ENCODE assay signal across 8 cellular contexts in the genomic region with DNA sequence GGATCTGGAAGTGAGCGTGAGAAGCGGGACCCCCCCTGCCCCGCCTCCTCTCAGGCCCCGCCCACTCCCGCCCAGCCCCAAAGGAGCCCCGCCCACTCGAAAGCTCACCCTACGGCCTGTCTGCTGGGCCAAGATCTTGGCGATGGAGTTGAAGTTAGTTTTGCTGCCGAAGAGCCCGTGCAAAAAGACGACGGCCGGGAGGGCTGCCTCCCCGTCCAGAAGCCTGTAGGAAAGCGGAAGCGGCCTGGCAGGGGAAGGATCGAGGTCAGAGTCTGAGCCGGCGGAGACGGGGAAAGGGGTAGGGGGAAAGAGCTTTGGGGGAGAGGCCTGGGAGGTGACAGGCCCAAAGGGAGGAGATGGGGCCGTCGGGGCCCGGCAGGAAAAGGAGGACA. TPM values are rescaled to one million over a fixed set of nuclear protein-coding genes. Genes with fewer than 3 reads are reported as not detected.
A peak's percentile ranks its signal among the peaks of the same experiment; 100 is the strongest.
DNase-seq lines count a peak whose midpoint lies in the region; ATAC-seq and TF ChIP-seq lines count a peak whose summit lies in the region.

No MANE protein-coding gene starts in this region.

- intact Hi-C loops in activated naive CD4-positive, alpha-beta T cell treated with anti-CD3 and anti-CD28 coated beads for 36 hours (cut with micrococcal nuclease), result loop anchor here (1.0 to 5.0 kb wide), 11 partner anchors 19 to 347 kb away; a partner anchor contains a TSS

- peaks cover 10% of the 10 kb centered on the region for H3K36me3 ChIP-seq in neuron (ENCODE audit: insufficient read depth, low read length)

- peak overlapping the region; percentile 97 for H3K4me3 Mint-ChIP-seq in activated naive CD4-positive, alpha-beta T cell treated with anti-CD3 and anti-CD28 coated beads for 36 hours
- H3K4me3 Mint-ChIP-seq in type B pancreatic cell, result peak overlapping the region; percentile 96

- H3K4me3 ChIP-seq in GM12875 (ENCODE audit: low read depth, low read length) (peak overlapping the region; percentile 81), neuron (ENCODE audit: low read length) (peak overlapping the region; percentile 60)

- peak overlapping the region; percentile 90 for H3K27ac Mint-ChIP-seq in activated naive CD4-positive, alpha-beta T cell treated with anti-CD3 and anti-CD28 coated beads for 36 hours
- peak overlapping the region; percentile 97 for H3K27ac Mint-ChIP-seq in type B pancreatic cell

- peak overlapping the region; percentile 63 for H2AFZ ChIP-seq in neuron (ENCODE audit: low read depth, low read length)

- no peaks in the 10 kb centered on the region for H3K9me3 ChIP-seq in neuron (ENCODE audit: low read length)

- CTCF ChIA-PET in activated naive CD4-positive, alpha-beta T cell treated with anti-CD3 and anti-CD28 coated beads for 36 hours (lab: Charles Lee), result interaction anchor here (0.6 to 1.7 kb wide), 6 partner anchors 9 to 248 kb away, joined by 3 to 6 read pairs (median 4); no protein-coding TSS in a partner anchor

- peak; percentile 72 for DNase-seq in activated naive CD4-positive, alpha-beta T cell treated with anti-CD3 and anti-CD28 coated beads for 36 hours
- peak; percentile 60 for DNase-seq in foreskin melanocyte
- no peak for DNase-seq in type B pancreatic cell (ENCODE audit: extremely low spot score, unreplicated experiment)

- no peak for TF ChIP-seq CTCF in GM12875 (IDR thresholded peaks at IDR 0.05; ENCODE audit: borderline replicate concordance, insufficient read depth, low read depth, low read length)
- TF ChIP-seq CTCF in type B pancreatic cell (conservative IDR thresholded peaks at IDR 0.05), result no peak

- H3K4me1 ChIP-seq in neuron (ENCODE audit: insufficient read depth, low read length), result peaks cover 28% of the 10 kb centered on the region

- peaks cover 5% of the 10 kb centered on the region for H3K36me3 Mint-ChIP-seq in activated naive CD4-positive, alpha-beta T cell treated with anti-CD3 and anti-CD28 coated beads for 36 hours (ENCODE audit: low read depth)
- H3K36me3 Mint-ChIP-seq in type B pancreatic cell, result no peaks in the 10 kb centered on the region

- ATAC-seq in HG03060 (IDR thresholded peaks at IDR 0.05; ENCODE audit: low read depth, unreplicated experiment) (peak; percentile 10), HG02885 (IDR thresholded peaks at IDR 0.05; ENCODE audit: poor library complexity, unreplicated experiment) (no peak)

- H3K27me3 Mint-ChIP-seq in activated naive CD4-positive, alpha-beta T cell treated with anti-CD3 and anti-CD28 coated beads for 36 hours (ENCODE audit: low read depth), result no peaks in the 10 kb centered on the region
- H3K27me3 Mint-ChIP-seq in type B pancreatic cell, result peaks cover 5% of the 10 kb centered on the region

- peaks cover 14% of the 10 kb centered on the region for H3K4me1 Mint-ChIP-seq in activated naive CD4-positive, alpha-beta T cell treated with anti-CD3 and anti-CD28 coated beads for 36 hours (ENCODE audit: low read depth)
- peaks cover 14% of the 10 kb centered on the region for H3K4me1 Mint-ChIP-seq in type B pancreatic cell (ENCODE audit: unreplicated experiment)

- no peaks in the 10 kb centered on the region for H3K9me3 Mint-ChIP-seq in activated naive CD4-positive, alpha-beta T cell treated with anti-CD3 and anti-CD28 coated beads for 36 hours
- H3K9me3 Mint-ChIP-seq in type B pancreatic cell, result peaks cover 3% of the 10 kb centered on the region

- H3K27me3 ChIP-seq in neuron (ENCODE audit: insufficient read depth, low read length), result no peaks in the 10 kb centered on the region

TF ChIP-seq in PFSK-1, 5 proteins besides CTCF, POLR2A, EP300 and RAD21:
- TF ChIP-seq POLR2AphosphoS5 (IDR thresholded peaks at IDR 0.05; ENCODE audit: low read depth, low read length), result no peak
- peak; percentile 3 for TF ChIP-seq FOXP2 (optimal IDR thresholded peaks at IDR 0.05; ENCODE audit: borderline replicate concordance, extremely low read depth, extremely low read length, insufficient read depth)

RNA-seq across cellular contexts. Expression of a gene that starts 0.4 kb away (rescaled TPM):
- polyA plus RNA-seq in PFSK-1 (2012; ENCODE audit: insufficient read length, low read depth), result 27.4 TPM
- total RNA-seq in activated naive CD4-positive, alpha-beta T cell treated with anti-CD3 and anti-CD28 coated beads for 36 hours, result 10 to 100 TPM in 1 of 2 experiments, 1 to 10 TPM in 1; 9.4 to 11.3 TPM
- total RNA-seq in type B pancreatic cell (ENCODE audit: low replicate concordance), result 43.9 and 104 TPM in 2 replicates

RNA-seq across cellular contexts. Expression of a gene that starts 18.7 kb away (rescaled TPM):
- 13.1 TPM for polyA plus RNA-seq in PFSK-1 (2012; ENCODE audit: insufficient read length, low read depth)
- total RNA-seq in activated naive CD4-positive, alpha-beta T cell treated with anti-CD3 and anti-CD28 coated beads for 36 hours, result 10 to 100 TPM; 23.7 to 24.1 TPM
- total RNA-seq in type B pancreatic cell (ENCODE audit: low replicate concordance), result 27.3 and 35.1 TPM in 2 replicates

RNA-seq across cellular contexts. Expression of a gene that starts 31.9 kb away (rescaled TPM):
- not detected for polyA plus RNA-seq in PFSK-1 (2012; ENCODE audit: insufficient read length, low read depth)
- not detected for total RNA-seq in activated naive CD4-positive, alpha-beta T cell treated with anti-CD3 and anti-CD28 coated beads for 36 hours
- 13.6 and 41.7 TPM in 2 replicates for total RNA-seq in type B pancreatic cell (ENCODE audit: low replicate concordance)

RNA-seq across cellular contexts. Expression of a gene that starts 54.8 kb away (rescaled TPM):
- 278 TPM for polyA plus RNA-seq in PFSK-1 (2012; ENCODE audit: insufficient read length, low read depth)
- total RNA-seq in activated naive CD4-positive, alpha-beta T cell treated with anti-CD3 and anti-CD28 coated beads for 36 hours, result 100 to 1,000 TPM in 1 of 2 experiments, 10 to 100 TPM in 1; 95.1 to 110 TPM
- total RNA-seq in type B pancreatic cell (ENCODE audit: low replicate concordance), result 65.8 and 68.4 TPM in 2 replicates

RNA-seq across cellular contexts. Expression of a gene that starts 55.0 kb away (rescaled TPM):
- 6.2 TPM for polyA plus RNA-seq in PFSK-1 (2012; ENCODE audit: insufficient read length, low read depth)
- total RNA-seq in activated naive CD4-positive, alpha-beta T cell treated with anti-CD3 and anti-CD28 coated beads for 36 hours, result 1 to 10 TPM; 4.2 to 4.4 TPM
- total RNA-seq in type B pancreatic cell (ENCODE audit: low replicate concordance), result 14.7 and 15.0 TPM in 2 replicates

Comparison
In these comparisons a context has a peak if more than half of its experiments do, and no peak if none do; other contexts are left out.
1. RNA of a gene that starts 31.9 kb away (total RNA-seq): 13.6 to 41.7 TPM in type B pancreatic cell; not detected in activated naive CD4-positive, alpha-beta T cell treated with anti-CD3 and anti-CD28 coated beads for 36 hours; every median in the first group is over 10 times any median in the second.